Comparison of ENCODE assay signal across 8 cellular contexts in the genomic region with DNA sequence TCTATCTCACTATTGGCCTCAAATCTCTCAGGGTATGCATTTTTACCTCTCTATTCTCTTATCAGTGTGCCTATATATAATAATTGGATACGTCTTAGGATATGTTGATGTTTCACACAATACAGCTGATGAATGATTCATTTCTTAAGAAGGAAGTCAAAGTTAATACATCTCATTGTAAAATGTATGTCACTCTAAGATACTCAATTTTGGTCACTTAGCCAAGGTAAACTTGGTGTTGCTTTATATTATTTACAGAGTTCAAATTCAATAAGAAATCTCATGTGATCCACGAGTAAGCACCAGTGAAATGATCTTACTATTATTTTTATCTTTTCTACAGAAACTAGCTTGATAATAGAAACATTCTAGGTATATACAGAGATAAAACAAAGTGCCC.
"Had no signal": no experiment of that assay in that cellular context is flagged by ENCODE, and none has a peak within 500 bp of the region (broad histone marks: within the 10 kb centered on the region; RNA-seq: fewer than 3 reads in every experiment).

No MANE protein-coding gene starts in this region.

- H3K27ac ChIP-seq: GM23248, KMS-11 had no signal

- FAIRE-seq: HTR-8/SVneo had no signal

- H3K4me3 ChIP-seq: GM23248 had no signal

- H3K4me2 ChIP-seq: KMS-11 had no signal

- H3K9ac ChIP-seq: GM23248, KMS-11 had no signal

- DNase-seq: GM23248, GOT3, H7, HCEC 1CT, IMR-90, KBM-7 had no signal

- H2AFZ ChIP-seq: GM23248 had no signal
